Comparison of ENCODE assay signal across 17 cellular contexts in the genomic region with DNA sequence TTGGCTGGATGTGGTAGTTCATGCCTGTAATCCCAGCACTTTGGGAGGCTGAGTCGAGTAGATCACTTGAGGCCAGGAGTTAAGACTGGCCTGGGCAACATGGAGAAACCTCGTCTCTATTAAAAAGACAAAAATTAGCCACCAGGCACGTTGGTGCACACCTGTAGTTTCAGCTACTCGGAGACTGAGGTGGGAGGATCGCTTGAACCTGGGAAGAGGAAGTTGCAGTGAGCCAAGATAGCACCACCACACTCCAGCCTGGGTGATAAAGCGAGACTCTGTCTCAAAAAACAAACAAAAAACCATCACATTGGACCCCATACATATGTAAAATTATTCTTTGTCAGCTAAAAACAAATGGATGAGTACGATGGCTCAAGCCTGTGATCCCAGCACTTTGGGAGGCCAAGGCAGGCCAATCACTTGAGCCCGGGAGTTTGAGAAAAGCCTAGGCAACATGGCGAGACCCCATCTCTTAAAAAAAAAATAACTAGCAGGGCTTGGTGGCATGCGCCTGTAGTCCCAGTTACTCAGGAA.
"Had no signal": no experiment of that assay in that cellular context is flagged by ENCODE, and none has a peak within 500 bp of the region (broad histone marks: within the 10 kb centered on the region; RNA-seq: fewer than 3 reads in every experiment).

No MANE protein-coding gene starts in this region.

- DNase-seq: activated CD4-positive, alpha-beta T cell treated with anti-CD3 and anti-CD28 coated beads, Interleukin-2, amount 10 ng/mL, durations not matched to agents 24 days and 14 days; activated CD8-positive, alpha-beta T cell treated with anti-CD3 and anti-CD28 coated beads for 36 hours; activated naive CD4-positive, alpha-beta T cell; activated naive CD8-positive, alpha-beta T cell treated with anti-CD3 and anti-CD28 coated beads, Interleukin-2, amount 10 ng/mL, durations not matched to agents 7 days and 5 days; activated T-cell treated with anti-CD3 and anti-CD28 coated beads, Interleukin-2, amount 50 U/mL, for 1 hour; amygdala; body of pancreas; caudate nucleus; heart right ventricle; occipital lobe; posterior cingulate gyrus; retina; stimulated activated naive CD4-positive, alpha-beta T cell; substantia nigra; T1000 had no signal

- H3K9me3 ChIP-seq: body of pancreas, heart right ventricle had no signal

- H3K4me3 ChIP-seq: body of pancreas, coronary artery, heart right ventricle had no signal

- ATAC-seq: activated CD8-positive, alpha-beta T cell treated with anti-CD3 and anti-CD28 coated beads for 36 hours; activated T-helper 17 cell treated with anti-CD3 and anti-CD28 coated beads, Interleukin-2, amount 50 U/mL, for 72 hours; body of pancreas; heart right ventricle had no signal

- H3K27ac ChIP-seq: body of pancreas had no signal

- H3K27me3 ChIP-seq: body of pancreas, heart right ventricle had no signal
